ENCODE assay signal across 8 cellular contexts in the genomic region with DNA sequence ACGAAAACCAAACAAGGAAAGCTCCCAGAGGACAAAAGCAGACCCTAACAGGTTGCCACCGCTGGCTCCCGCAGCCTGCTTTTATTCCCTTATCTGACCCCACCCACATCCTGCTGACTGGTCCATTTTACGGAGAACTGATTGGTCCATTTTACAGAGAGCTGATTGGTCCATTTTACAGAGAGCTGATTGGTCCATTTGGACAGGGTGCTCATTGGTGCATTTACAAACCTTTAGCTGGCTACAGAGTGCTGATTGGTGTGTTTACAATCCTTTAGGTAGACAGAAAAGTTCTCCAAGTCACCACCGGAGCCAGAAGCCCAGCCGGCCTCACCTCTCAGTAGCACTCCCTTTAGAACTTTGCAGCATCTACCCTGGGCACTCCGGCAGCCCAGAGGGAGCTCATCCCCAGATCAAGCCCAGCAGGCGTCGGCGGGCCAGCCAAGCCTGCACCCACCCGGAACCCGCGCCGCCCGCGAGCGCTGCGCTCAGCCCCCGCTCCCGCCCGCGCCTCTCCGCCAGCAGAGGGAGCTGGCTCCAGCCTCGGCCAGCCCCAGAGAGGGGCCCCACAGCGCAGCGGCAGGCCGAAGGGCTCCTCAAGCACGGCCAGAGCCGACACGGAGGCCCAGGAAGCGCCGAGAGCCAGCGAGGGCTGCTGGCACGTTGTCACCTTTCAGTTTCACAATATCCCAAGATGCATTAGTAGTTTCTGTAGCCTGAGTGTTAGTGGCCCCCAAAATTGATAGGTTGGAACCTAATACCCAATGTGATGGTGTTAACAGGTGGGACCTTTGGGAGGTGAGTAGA. TPM values are rescaled to one million over a fixed set of nuclear protein-coding genes. Genes with fewer than 3 reads are reported as not detected.
DNase-seq lines count a peak whose midpoint lies in the region; ATAC-seq and TF ChIP-seq lines count a peak whose summit lies in the region.

No MANE protein-coding gene starts in this region.

- H2AK9ac ChIP-seq in IMR-90 (replicated peaks; ENCODE audit: low read depth, low read length, poor library complexity) = no peak overlapping the region

- H3K27ac Mint-ChIP-seq in endodermal cell (no peak overlapping the region), nephron (no peak overlapping the region)

- H3K36me3 Mint-ChIP-seq in endodermal cell (ENCODE audit: low read depth) = no peaks in the 10 kb centered on the region
- H3K36me3 Mint-ChIP-seq in nephron (ENCODE audit: low read depth) = no peaks in the 10 kb centered on the region

- H2BK5ac ChIP-seq in IMR-90 (ENCODE audit: low read depth, low read length, poor library complexity, severe bottlenecking) = no peak overlapping the region

- no peak overlapping the region for H3K14ac ChIP-seq in IMR-90 (replicated peaks; ENCODE audit: low read depth, low read length)

- ATAC-seq in GM19438 (IDR thresholded peaks at IDR 0.05; ENCODE audit: low read depth, unreplicated experiment) (peak; percentile 89), IMR-90 (ENCODE audit: low read depth) (peak; percentile 90)

- peak overlapping the region; percentile 29; the same call in 1 of the 2 replicates for H3K4me2 ChIP-seq in IMR-90 (ENCODE audit: low read depth, low read length)

- no peak overlapping the region for H2AK5ac ChIP-seq in IMR-90 (ENCODE audit: low read depth, low read length)

- H3K27me3 ChIP-seq in IMR-90 (ENCODE audit: control insufficient read depth, insufficient read depth, low read length) (peaks cover 29% of the 10 kb centered on the region), endodermal cell (ENCODE audit: control insufficient read depth, insufficient read depth, low read length, poor library complexity, severe bottlenecking) (peaks cover 38% of the 10 kb centered on the region), testis (no peaks in the 10 kb centered on the region)

- H3K9me3 Mint-ChIP-seq in endodermal cell = peaks cover 13% of the 10 kb centered on the region
- H3K9me3 Mint-ChIP-seq in nephron = peaks cover 8% of the 10 kb centered on the region

- H3K27me3 Mint-ChIP-seq in endodermal cell (ENCODE audit: insufficient read depth) = peaks cover 56% of the 10 kb centered on the region
- H3K27me3 Mint-ChIP-seq in nephron (ENCODE audit: low read depth) = peaks cover 85% of the 10 kb centered on the region

- H4K5ac ChIP-seq in IMR-90 (ENCODE audit: low read depth, low read length) = no peak overlapping the region

- H3K4me3 ChIP-seq in IMR-90 (ENCODE audit: insufficient read depth, low read depth, low read length) = no peak overlapping the region
- no peak overlapping the region for H3K4me3 ChIP-seq in endodermal cell (ENCODE audit: low read length)
- H3K4me3 ChIP-seq in testis = peak overlapping the region; percentile 18 to 51

- peak; percentile 19; the same call in 1 of the 2 replicates for TF ChIP-seq RAD21 in IMR-90 (IDR thresholded peaks at IDR 0.05; ENCODE audit: low read length)

- TF ChIP-seq POLR2A in IMR-90 (IDR thresholded peaks at IDR 0.05; ENCODE audit: low read depth, low read length) (no peak), testis (IDR thresholded peaks at IDR 0.05) (no peak)

- dilution Hi-C loops in IMR-90 (cut with HindIII; ENCODE audit: low sequenced_read_pairs, unreplicated experiment) = no loop called here

- no peak overlapping the region for H2AFZ ChIP-seq in IMR-90 (replicated peaks; ENCODE audit: low read length, poor library complexity)

- H3K79me1 ChIP-seq in IMR-90 (ENCODE audit: low read depth in 1 of 2, low read length in 2 of 2) = no peaks in the 10 kb centered on the region

- POLR2A ChIA-PET in IMR-90 (lab: Charles Lee; ENCODE audit: unreplicated experiment) = no interaction called here

- H3K56ac ChIP-seq in IMR-90 (ENCODE audit: extremely low read depth, insufficient read depth, low read length) = no peak overlapping the region

- no peaks in the 10 kb centered on the region; the same call in 1 of the 2 replicates for H3K9me1 ChIP-seq in IMR-90 (ENCODE audit: insufficient read depth, low read length)

- H3K9me3 ChIP-seq in IMR-90 (ENCODE audit: control insufficient read depth, insufficient read depth, low read length) (peaks cover 3% of the 10 kb centered on the region; the same call in 1 of the 2 replicates), endodermal cell (ENCODE audit: control insufficient read depth, low read length) (peaks cover 7% of the 10 kb centered on the region), testis (no peaks in the 10 kb centered on the region)

- H3K23ac ChIP-seq in IMR-90 (ENCODE audit: low read depth, low read length) = no peak overlapping the region

- in situ Hi-C loops in IMR-90 (cut with MboI; ENCODE audit: low sequenced_read_pairs) = no loop called here

- CTCF ChIA-PET in IMR-90 (lab: Yijun Ruan, JAX) = interaction anchor here (0.6 to 0.9 kb wide), 3 partner anchors 15 to 269 kb away, joined by 3 read pairs; no protein-coding TSS in a partner anchor

- H3K27ac ChIP-seq in IMR-90 (ENCODE audit: insufficient read depth, low read length) = no peak overlapping the region
- no peak overlapping the region for H3K27ac ChIP-seq in endodermal cell (ENCODE audit: low read depth, low read length)
- H3K27ac ChIP-seq in testis = no peak overlapping the region

- H3K4me1 Mint-ChIP-seq in endodermal cell (no peaks in the 10 kb centered on the region), nephron (peaks cover 11% of the 10 kb centered on the region)

- intact Hi-C loops in IMR-90 (cut with micrococcal nuclease) = loop anchor here (1.0 kb wide), 1 partner anchor 261 kb away; no protein-coding TSS in a partner anchor
- intact Hi-C loops in testis (cut with DNase I; ENCODE audit: low total_unique reads) = no loop called here

- H4K91ac ChIP-seq in IMR-90 (ENCODE audit: insufficient read depth, low read depth, low read length) = no peak overlapping the region

- H3K4me3 Mint-ChIP-seq in endodermal cell (no peak overlapping the region), nephron (no peak overlapping the region)

- TF ChIP-seq CTCF in IMR-90 (conservative IDR thresholded peaks at IDR 0.05; ENCODE audit: low read depth, low read length) (peak; percentile 41), endodermal cell (conservative IDR thresholded peaks at IDR 0.05) (peak; percentile 100), nephron (IDR thresholded peaks at IDR 0.05; ENCODE audit: unreplicated experiment in 3 of 3) (peak; percentile 66 to 83 (median 73)), testis (IDR thresholded peaks at IDR 0.05) (peak; percentile 55 to 64 (median 55))

- H3K9ac ChIP-seq in IMR-90 (ENCODE audit: low read depth, low read length) (no peak overlapping the region), endodermal cell (ENCODE audit: extremely low read depth, low read length, poor library complexity, severe bottlenecking) (no peak overlapping the region)

- H4K20me1 ChIP-seq in IMR-90 (ENCODE audit: insufficient read depth, low read length) = no peaks in the 10 kb centered on the region; the same call in 1 of the 2 replicates

- DNase-seq in AG20443 (ENCODE audit: low spot score) (peak; percentile 55), IMR-90 (peak; percentile 4), endodermal cell (peak; percentile 91), testis (peak; percentile 76), hepatic stellate cell (ENCODE audit: low spot score) (no peak)
- DNase-seq in activated CD4-positive, alpha-beta T cell treated with anti-CD3 and anti-CD28 coated beads, Interleukin-2, amount 50 U/mL, for 48 hours = peak; percentile 45 to 50

- H3K4ac ChIP-seq in IMR-90 (ENCODE audit: low read depth, low read length) = no peak overlapping the region

- H2BK120ac ChIP-seq in IMR-90 (ENCODE audit: low read depth, low read length) = no peak overlapping the region

- H2BK20ac ChIP-seq in IMR-90 (ENCODE audit: low read depth, low read length) = no peak overlapping the region

- H3K4me1 ChIP-seq in IMR-90 (ENCODE audit: control insufficient read depth, insufficient read depth, low read length) = no peaks in the 10 kb centered on the region
- H3K4me1 ChIP-seq in endodermal cell (ENCODE audit: control insufficient read depth, insufficient read depth, low read length) = no peaks in the 10 kb centered on the region
- no peaks in the 10 kb centered on the region for H3K4me1 ChIP-seq in testis

- H4K8ac ChIP-seq in IMR-90 (ENCODE audit: low read depth in 2 of 2, low read length in 2 of 2) = no peak overlapping the region

- H3K36me3 ChIP-seq in IMR-90 (ENCODE audit: control insufficient read depth, insufficient read depth, low read length) (no peaks in the 10 kb centered on the region), endodermal cell (ENCODE audit: control insufficient read depth, insufficient read depth, low read length) (no peaks in the 10 kb centered on the region), testis (ENCODE audit: low read depth, missing control alignments) (no peaks in the 10 kb centered on the region)

- WGBS in IMR-90 (ENCODE audit: extremely low coverage in 2 of 2, insufficient read length in 1 of 2), 2 experiments = 45% methylated on average over 5 of the region's 34 CpGs; no CpG with 5 or more reads in 1 of the 2 experiments
- WGBS in endodermal cell (ENCODE audit: insufficient coverage in 1 of 2, insufficient read length in 1 of 2), 2 experiments = 23 to 75% methylated on average over 4 to 34 of the region's 34 CpGs
- WGBS in testis, 2 donors = 18 to 38% methylated on average over 9 to 34 of the region's 34 CpGs

- no TSS peak for BruUV-seq in IMR-90 (replicated peaks; lab: Mats Ljungman, UMichigan)

- no peak overlapping the region for H3K18ac ChIP-seq in IMR-90 (ENCODE audit: low read depth, low read length)

- H2BK15ac ChIP-seq in IMR-90 (ENCODE audit: low read depth, low read length) = no peak overlapping the region

TF ChIP-seq in IMR-90, 13 proteins besides CTCF, POLR2A, EP300 and RAD21:
- TF ChIP-seq SMC3 (IDR thresholded peaks at IDR 0.05; ENCODE audit: low read depth, low read length) = peak; percentile 13; the same call in 1 of the 2 replicates
- no peak for TF ChIP-seq BHLHE40 (IDR thresholded peaks at IDR 0.05; ENCODE audit: low read depth, low read length)
- peak; percentile 53; the same call in 1 of the 2 replicates for TF ChIP-seq MAZ (IDR thresholded peaks at IDR 0.05; ENCODE audit: borderline replicate concordance, low read depth, low read length)

RNA-seq across cellular contexts. Expression of a gene that starts 35.3 kb away (rescaled TPM):
- total RNA-seq in IMR-90 (2012; rRNA removed) (101 and 137 TPM in 2 replicates), endodermal cell (10 to 100 TPM; 68.0 to 89.4 TPM), testis (100 to 1,000 TPM; 150 to 170 TPM)
- polyA plus RNA-seq in IMR-90 (2012; rRNA removed) (110 and 114 TPM in 2 replicates), testis (ENCODE audit: insufficient read depth, low read depth, low replicate concordance) (148 TPM)
- polyA plus RNA-seq in IMR-90 (2012; cell fraction: cytosol; rRNA removed) = 96.9 and 126 TPM in 2 replicates
- 124 and 132 TPM in 2 replicates for polyA plus RNA-seq in IMR-90 (2012; cell fraction: nucleus; rRNA removed; ENCODE audit: low replicate concordance)
- 90.0 TPM for polyA plus RNA-seq in endodermal cell (2013, experiment 1 of 2)
- 75.7 TPM for polyA plus RNA-seq in endodermal cell (2013, experiment 2 of 2)

Comparison
In these comparisons a context has a peak if more than half of its experiments do, and no peak if none do; other contexts are left out.
1. H3K4me3 ChIP-seq: peak in testis (2 of 2); none in IMR-90 (single experiment) and endodermal cell (single experiment).
2. CTCF ChIP-seq: peak in every context shown above with its lines; median percentile 100 in endodermal cell; 73 in nephron; 55 in testis; 41 in IMR-90.